8 cellular contexts compared by ENCODE assay signal in the genomic region with DNA sequence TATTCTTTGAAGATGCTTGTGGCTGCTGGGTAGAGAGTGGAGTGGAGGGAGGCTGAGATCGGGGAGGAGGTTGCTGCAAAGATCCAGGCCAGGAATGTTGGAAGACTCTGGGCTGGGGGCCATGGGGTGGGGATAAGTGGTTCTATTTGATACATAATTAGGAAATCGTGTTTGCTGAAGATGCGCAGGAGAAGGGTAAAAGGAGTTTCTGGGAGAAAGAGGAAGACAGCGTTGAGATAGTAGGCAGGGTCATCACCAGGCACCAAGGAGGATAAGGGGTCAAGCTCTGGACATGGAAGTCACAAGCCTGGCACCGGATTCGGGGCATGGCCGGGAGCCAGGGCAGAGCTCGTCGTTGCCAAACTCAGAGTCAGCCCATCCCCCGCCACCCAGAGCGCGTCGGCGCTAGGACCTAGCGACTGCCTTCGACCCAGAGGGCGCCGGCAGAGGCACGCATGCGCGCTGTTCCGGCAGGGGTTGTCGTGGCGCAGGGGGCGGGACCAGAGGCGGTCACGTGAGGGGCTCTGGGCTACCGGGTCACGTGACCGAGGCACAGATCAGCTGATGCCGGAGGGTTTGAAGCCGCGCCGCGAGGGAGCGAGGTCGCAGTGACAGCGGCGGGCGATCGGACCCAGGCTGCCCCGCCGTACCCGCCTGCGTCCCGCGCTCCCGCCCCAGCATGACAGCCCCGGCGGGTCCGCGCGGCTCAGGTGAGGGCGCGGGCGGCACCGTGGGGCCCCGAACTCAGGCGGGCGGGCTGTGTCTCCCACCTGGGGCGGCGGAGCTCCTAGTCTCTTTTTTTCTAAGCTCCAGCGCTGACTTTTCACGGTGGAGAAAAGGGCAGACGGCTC. TPM values are rescaled to one million over a fixed set of nuclear protein-coding genes. Genes with fewer than 3 reads are reported as not detected.
DNase-seq lines count a peak whose midpoint lies in the region; ATAC-seq and TF ChIP-seq lines count a peak whose summit lies in the region.

A gene (plus strand): TSS at position 553 of the 851 bp plus-strand sequence. CDS start 127 bp downstream, at position 680.

- H3K27ac ChIP-seq in A673 (ENCODE audit: low read depth, low read length, poor library complexity, severe bottlenecking) (peak within 1 kb of the TSS; percentile 61), WERI-Rb-1 (no peak within 1 kb of the TSS; the same call in none of the 2 replicates), breast epithelium (peak within 1 kb of the TSS; percentile 45 to 71)

- TF ChIP-seq POLR2A in breast epithelium (IDR thresholded peaks at IDR 0.05), result no peak

- CTCF ChIA-PET in A673 (lab: Charles Lee), result no interaction called here

- DNase-seq in A673 (ENCODE audit: low spot score) (peak; percentile 98), NCI-H2196 treated with DMSO at 0.1 percent for 48 hours (lab: John Stamatoyannopoulos, UW; ENCODE audit: unreplicated experiment) (peak; percentile 99), WERI-Rb-1 (peak; percentile 98), breast epithelium (ENCODE audit: low spot score in 2 of 2) (peak; percentile 99), iPS-NIHi7 (ENCODE audit: extremely low spot score) (peak; percentile 100), smooth muscle cell of the brain vasculature (ENCODE audit: low read depth, low spot score) (peak; percentile 91)

- ATAC-seq in GM18867 (IDR thresholded peaks at IDR 0.05; ENCODE audit: unreplicated experiment) (peak; percentile 84), HG03135 (IDR thresholded peaks at IDR 0.05; ENCODE audit: unreplicated experiment) (peak; percentile 69)

- H3K4me3 ChIP-seq in A673 (ENCODE audit: low read depth, low read length, poor library complexity, severe bottlenecking), result peak within 1 kb of the TSS; percentile 66
- H3K4me3 ChIP-seq in WERI-Rb-1 (ENCODE audit: low read depth, low read length), result peak within 1 kb of the TSS; percentile 59
- H3K4me3 ChIP-seq in breast epithelium, result peak within 1 kb of the TSS; percentile 68 to 90 (median 82)

- POLR2A ChIA-PET in A673 (lab: Charles Lee; ENCODE audit: low non-redundant PET), result no interaction called here

- H3K36me3 ChIP-seq in A673 (ENCODE audit: insufficient read depth, low read length, poor library complexity, severe bottlenecking), result no peaks in the 10 kb centered on the region
- peaks cover 3% of the 10 kb centered on the region for H3K36me3 ChIP-seq in WERI-Rb-1
- peaks cover 8% of the 10 kb centered on the region for H3K36me3 ChIP-seq in breast epithelium

- no peaks in the 10 kb centered on the region for H3K27me3 ChIP-seq in A673 (replicated peaks; ENCODE audit: insufficient read depth, low read depth, low read length, poor library complexity)
- peaks cover 11% of the 10 kb centered on the region for H3K27me3 ChIP-seq in WERI-Rb-1 (ENCODE audit: insufficient read depth, low read depth, severe bottlenecking)
- no peaks in the 10 kb centered on the region for H3K27me3 ChIP-seq in breast epithelium

- peaks cover 15% of the 10 kb centered on the region for H3K4me1 ChIP-seq in A673 (ENCODE audit: insufficient read depth, low read length, poor library complexity, severe bottlenecking)
- peaks cover 6 to 7% of the 10 kb centered on the region in 2 donors for H3K4me1 ChIP-seq in breast epithelium

- intact Hi-C loops in A673 (cut with micrococcal nuclease; ENCODE audit: unreplicated experiment), result no loop called here
- intact Hi-C loops in breast epithelium (cut with DNase I; ENCODE audit: low total_unique reads), result no loop called here

- BruUV-seq in A673 (replicated peaks; lab: Mats Ljungman, UMichigan), result no TSS peak

- H3K9me3 ChIP-seq in A673 (ENCODE audit: low read depth, low read length, poor library complexity, severe bottlenecking) (no peaks in the 10 kb centered on the region), WERI-Rb-1 (ENCODE audit: severe bottlenecking) (no peaks in the 10 kb centered on the region), breast epithelium (no peaks in the 10 kb centered on the region)

- TF ChIP-seq CTCF in A673 (conservative IDR thresholded peaks at IDR 0.05; ENCODE audit: low read depth, low read length) (no peak), WERI-Rb-1 (IDR thresholded peaks at IDR 0.05; ENCODE audit: low read depth, low read length) (no peak), breast epithelium (IDR thresholded peaks at IDR 0.05) (no peak)

RNA-seq across cellular contexts. Expression of the gene that starts here (rescaled TPM):
- total RNA-seq in A673 (2021) (25.7 and 28.4 TPM in 2 replicates), breast epithelium (10 to 100 TPM; 11.5 to 35.2 (median 16.4) TPM)
